1 cellular context compared by ENCODE assay signal in genomic region chr13:52461265-52461664, GRCh38.
TF ChIP-seq lines count a peak whose summit lies in the region.

No MANE protein-coding gene starts in this region.

TF ChIP-seq in SK-N-SH, 30 proteins besides CTCF, POLR2A, EP300 and RAD21 (continued from another document):
- TF ChIP-seq IRF3 (IDR thresholded peaks at IDR 0.05; ENCODE audit: low read depth, low read length) (no peak), ZBTB33 (IDR thresholded peaks at IDR 0.05; ENCODE audit: borderline replicate concordance, low read depth) (no peak)
TF ChIP-seq in SK-N-SH: peak in this region for 0.
